Comparison of ENCODE assay signal across 14 cellular contexts in genomic region chr4:71113294-71113693, GRCh38.
DNase-seq lines count a peak whose midpoint lies in the region; TF ChIP-seq lines count a peak whose summit lies in the region.
"Had no signal": no experiment of that assay in that cellular context is flagged by ENCODE, and none has a peak within 500 bp of the region (broad histone marks: within the 10 kb centered on the region; RNA-seq: fewer than 3 reads in every experiment).

No MANE protein-coding gene starts in this region.

- H3K27me3 Mint-ChIP-seq in HFFc6 (ENCODE audit: insufficient read depth): no peaks in the 10 kb centered on the region
- H3K27me3 Mint-ChIP-seq: activated B cell treated with CpG ODN at 0.5 μM for 24 hours; CD4-positive, alpha-beta memory T cell had no signal

- H3K9me3 Mint-ChIP-seq in HFFc6: no peaks in the 10 kb centered on the region
- H3K9me3 Mint-ChIP-seq: activated B cell treated with CpG ODN at 0.5 μM for 24 hours; activated T-cell treated with anti-CD3 and anti-CD28 coated beads, Interleukin-2, amount 50 U/mL, for 4 hours had no signal

- TF ChIP-seq CTCF in HFFc6 (IDR thresholded peaks at IDR 0.05): peak; percentile 51; the same call in 1 of the 2 replicates
- TF ChIP-seq CTCF in WERI-Rb-1 (IDR thresholded peaks at IDR 0.05; ENCODE audit: low read depth, low read length): peak; percentile 42

- peaks cover 14% of the 10 kb centered on the region for H3K4me1 Mint-ChIP-seq in HFFc6 (ENCODE audit: low read depth)

- no peak overlapping the region for H3K4me3 Mint-ChIP-seq in HFFc6
- H3K4me3 Mint-ChIP-seq: activated B cell treated with CpG ODN at 0.5 μM for 24 hours; activated T-cell treated with anti-CD3 and anti-CD28 coated beads, Interleukin-2, amount 50 U/mL, for 4 hours; CD4-positive, alpha-beta memory T cell had no signal

- peak; percentile 51 for DNase-seq in DMS53 (lab: John Stamatoyannopoulos, UW)
- no peak for DNase-seq in HFFc6
- peak; percentile 14 for DNase-seq in WERI-Rb-1
- DNase-seq in left kidney (ENCODE audit: low read depth, low spot score): peak; percentile 3
- no peak for DNase-seq in GM19240 (ENCODE audit: insufficient read length, low spot score)
- DNase-seq in cerebellum (ENCODE audit: low spot score): no peak
- DNase-seq in MV-4-11 (lab: John Stamatoyannopoulos, UW): no peak
- no peak for DNase-seq in NCI-H2029 (lab: John Stamatoyannopoulos, UW)
- DNase-seq: activated B cell treated with CpG ODN at 0.5 μM for 24 hours; activated T-cell treated with anti-CD3 and anti-CD28 coated beads, Interleukin-2, amount 50 U/mL, for 4 hours; adrenal gland; CD4-positive, alpha-beta memory T cell; left ventricle myocardium inferior; NCI-H524 treated with DMSO at 0.1 percent for 48 hours had no signal

- no peaks in the 10 kb centered on the region for H3K36me3 Mint-ChIP-seq in HFFc6 (ENCODE audit: low read depth)
- H3K36me3 Mint-ChIP-seq: CD4-positive, alpha-beta memory T cell had no signal

- H3K27me3 ChIP-seq in WERI-Rb-1 (ENCODE audit: insufficient read depth, low read depth, severe bottlenecking): no peaks in the 10 kb centered on the region
- H3K27me3 ChIP-seq: adrenal gland had no signal

- H3K4me3 ChIP-seq in WERI-Rb-1 (ENCODE audit: low read depth, low read length): no peak overlapping the region
- H3K4me3 ChIP-seq: adrenal gland, left ventricle myocardium inferior had no signal

- H3K27ac Mint-ChIP-seq in HFFc6: no peak overlapping the region
- H3K27ac Mint-ChIP-seq: activated B cell treated with CpG ODN at 0.5 μM for 24 hours had no signal

- H3K9me3 ChIP-seq in WERI-Rb-1 (ENCODE audit: severe bottlenecking): no peaks in the 10 kb centered on the region
- H3K9me3 ChIP-seq: adrenal gland, left ventricle myocardium inferior had no signal

- no peaks in the 10 kb centered on the region for H3K36me3 ChIP-seq in WERI-Rb-1
- H3K36me3 ChIP-seq: adrenal gland, left ventricle myocardium inferior had no signal

- H3K27ac ChIP-seq in WERI-Rb-1: no peak overlapping the region
- H3K27ac ChIP-seq: adrenal gland, left ventricle myocardium inferior had no signal

Comparison
In these comparisons a context has a peak if more than half of its experiments do, and no peak if none do; other contexts are left out.
1. DNase-seq: peak in DMS53 (single experiment), WERI-Rb-1 (single experiment) and left kidney (single experiment); none in HFFc6 (single experiment), GM19240 (single experiment), cerebellum (single experiment), MV-4-11 (single experiment) and NCI-H2029 (single experiment).